8 cellular contexts compared by ENCODE assay signal in genomic region chr1:153697873-153698647, GRCh38. TPM values are rescaled to one million over a fixed set of nuclear protein-coding genes. Genes with fewer than 3 reads are reported as not detected.
A peak's percentile ranks its signal among the peaks of the same experiment; 100 is the strongest.
DNase-seq lines count a peak whose midpoint lies in the region; ATAC-seq, FAIRE-seq and TF ChIP-seq lines count a peak whose summit lies in the region.

No MANE protein-coding gene starts in this region.

- H3K36me3 ChIP-seq in ectodermal cell (ENCODE audit: control insufficient read depth, insufficient read depth, low read length) (no peaks in the 10 kb centered on the region), lung (ENCODE audit: control insufficient read depth in 2 of 2, insufficient read depth in 2 of 2, low read length in 2 of 2) (peaks cover 0 to 7% of the 10 kb centered on the region in 2 donors)

- no peak overlapping the region for H3K4me3 ChIP-seq in ectodermal cell (ENCODE audit: insufficient read depth, low read depth, low read length)
- no peak overlapping the region for H3K4me3 ChIP-seq in lung

- 25 to 33% methylated on average over 25 to 26 of the region's 26 CpGs for WGBS in ectodermal cell, 2 experiments
- WGBS in lung, 2 donors: 11 to 32% methylated on average over 26 of the region's 26 CpGs

- DNase-seq in NCI-H1436 (lab: John Stamatoyannopoulos, UW) (peak; percentile 72), lung (ENCODE audit: low spot score) (peak; percentile 56), H54 (ENCODE audit: insufficient read length, low spot score) (no peak), NAMALWA (ENCODE audit: low spot score) (no peak), A172 (ENCODE audit: low spot score) (no peak)
- no peak for DNase-seq in stimulated activated naive CD8-positive, alpha-beta T cell treated with anti-CD3 and anti-CD28 coated beads, Interleukin-15, amount 100 ng/mL, for 72 hours

- peak overlapping the region; percentile 41 for H3K27ac ChIP-seq in ectodermal cell (ENCODE audit: insufficient read depth, low read depth, low read length, poor library complexity, severe bottlenecking)
- peak overlapping the region; percentile 79 to 84 for H3K27ac ChIP-seq in lung (ENCODE audit: low read depth in 1 of 2, low read length in 1 of 2)

- H3K4me1 ChIP-seq in ectodermal cell (ENCODE audit: control insufficient read depth, insufficient read depth, low read length): peaks cover 8% of the 10 kb centered on the region
- peaks cover 0 to 11% of the 10 kb centered on the region in 2 donors for H3K4me1 ChIP-seq in lung (ENCODE audit: control insufficient read depth in 2 of 2, insufficient read depth in 2 of 2, low read length in 2 of 2)

- no peak for TF ChIP-seq CTCF in lung (IDR thresholded peaks at IDR 0.05; ENCODE audit: control extremely low read depth, extremely low read depth)

- FAIRE-seq in H54 (lab: Jason Lieb, UNC): no peak

- H3K27me3 ChIP-seq in ectodermal cell (ENCODE audit: control insufficient read depth, insufficient read depth, low read length, poor library complexity, severe bottlenecking) (no peaks in the 10 kb centered on the region), lung (ENCODE audit: control insufficient read depth, insufficient read depth) (no peaks in the 10 kb centered on the region)

- no peaks in the 10 kb centered on the region for H3K9me3 Mint-ChIP-seq in stimulated activated naive CD8-positive, alpha-beta T cell treated with anti-CD3 and anti-CD28 coated beads, Interleukin-15, amount 100 ng/mL, for 72 hours

- no peaks in the 10 kb centered on the region for H3K4me1 Mint-ChIP-seq in stimulated activated naive CD8-positive, alpha-beta T cell treated with anti-CD3 and anti-CD28 coated beads, Interleukin-15, amount 100 ng/mL, for 72 hours

- peaks cover 12% of the 10 kb centered on the region for H3K27me3 Mint-ChIP-seq in stimulated activated naive CD8-positive, alpha-beta T cell treated with anti-CD3 and anti-CD28 coated beads, Interleukin-15, amount 100 ng/mL, for 72 hours

- peak; percentile 70 for ATAC-seq in lung (ENCODE audit: insufficient read depth, low FRiP score)
- ATAC-seq in stimulated activated naive CD8-positive, alpha-beta T cell treated with anti-CD3 and anti-CD28 coated beads, Interleukin-15, amount 100 ng/mL, for 72 hours: no peak
- no peak for ATAC-seq in GM21528 (IDR thresholded peaks at IDR 0.05; ENCODE audit: low FRiP score, unreplicated experiment)

- H3K9me3 ChIP-seq in ectodermal cell (ENCODE audit: control insufficient read depth, low read length): no peaks in the 10 kb centered on the region
- H3K9me3 ChIP-seq in lung (ENCODE audit: control insufficient read depth in 2 of 2, insufficient read depth in 1 of 2, low read length in 1 of 2): no peaks in the 10 kb centered on the region

- peak overlapping the region; percentile 2 to 83 for H3K27ac Mint-ChIP-seq in stimulated activated naive CD8-positive, alpha-beta T cell treated with anti-CD3 and anti-CD28 coated beads, Interleukin-15, amount 100 ng/mL, for 72 hours

- no peak for TF ChIP-seq POLR2A in H54 (IDR thresholded peaks at IDR 0.05; ENCODE audit: low read depth, low read length)

- H3K4me3 Mint-ChIP-seq in stimulated activated naive CD8-positive, alpha-beta T cell treated with anti-CD3 and anti-CD28 coated beads, Interleukin-15, amount 100 ng/mL, for 72 hours: peak overlapping the region in 1 of 2 donors; percentile 27

RNA-seq across cellular contexts. Expression of gene NPR1, which starts 19.6 kb away (rescaled TPM):
- polyA plus RNA-seq in ectodermal cell (2013, experiment 1 of 4): 0.63 TPM
- 0.43 TPM for polyA plus RNA-seq in ectodermal cell (2013, experiment 2 of 4)
- polyA plus RNA-seq in ectodermal cell (2013, experiment 3 of 4): 0.37 TPM
- polyA plus RNA-seq in ectodermal cell (2013, experiment 4 of 4): 0.24 TPM
- 10 to 100 TPM; 16.7 to 98.9 TPM for total RNA-seq in lung
- 10 to 100 TPM; 35.9 to 57.7 TPM for polyA plus RNA-seq in lung
- 0.16 and 1.4 TPM in 2 replicates for total RNA-seq in A172 (2014; rRNA removed; shearing (Covaris generic))

RNA-seq across cellular contexts. Expression of gene ILF2, which starts 27.3 kb away (rescaled TPM):
- polyA plus RNA-seq in ectodermal cell (2013, experiment 1 of 4): 464 TPM
- polyA plus RNA-seq in ectodermal cell (2013, experiment 2 of 4): 424 TPM
- polyA plus RNA-seq in ectodermal cell (2013, experiment 3 of 4): 375 TPM
- polyA plus RNA-seq in ectodermal cell (2013, experiment 4 of 4): 419 TPM
- total RNA-seq in lung: 100 to 1,000 TPM; 101 to 121 TPM
- 100 to 1,000 TPM in 1 of 2 donors, 10 to 100 TPM in 1; 46.7 to 133 TPM for polyA plus RNA-seq in lung
- 578 and 601 TPM in 2 replicates for total RNA-seq in A172 (2014; rRNA removed; shearing (Covaris generic))

RNA-seq across cellular contexts. Expression of gene INTS3, which starts 29.8 kb away (rescaled TPM):
- 82.7 TPM for polyA plus RNA-seq in ectodermal cell (2013, experiment 1 of 4)
- 82.9 TPM for polyA plus RNA-seq in ectodermal cell (2013, experiment 2 of 4)
- polyA plus RNA-seq in ectodermal cell (2013, experiment 3 of 4): 67.3 TPM
- 75.3 TPM for polyA plus RNA-seq in ectodermal cell (2013, experiment 4 of 4)
- 10 to 100 TPM; 63.5 to 70.4 TPM for total RNA-seq in lung
- polyA plus RNA-seq in lung: 10 to 100 TPM; 31.3 to 38.6 TPM
- 43.6 and 44.7 TPM in 2 replicates for total RNA-seq in A172 (2014; rRNA removed; shearing (Covaris generic))

RNA-seq across cellular contexts. Expression of gene SNAPIN, which starts 39.6 kb away (rescaled TPM):
- polyA plus RNA-seq in ectodermal cell (2013, experiment 1 of 4): 35.0 TPM
- 39.7 TPM for polyA plus RNA-seq in ectodermal cell (2013, experiment 2 of 4)
- polyA plus RNA-seq in ectodermal cell (2013, experiment 3 of 4): 43.8 TPM
- 44.1 TPM for polyA plus RNA-seq in ectodermal cell (2013, experiment 4 of 4)
- 10 to 100 TPM; 29.7 to 37.4 TPM for total RNA-seq in lung
- polyA plus RNA-seq in lung: 10 to 100 TPM; 26.3 to 38.1 TPM
- total RNA-seq in A172 (2014; rRNA removed; shearing (Covaris generic)): 150 and 158 TPM in 2 replicates

Comparison
In these comparisons a context has a peak if more than half of its experiments do, and no peak if none do; other contexts are left out.
1. DNase-seq: peak in NCI-H1436 (single experiment) and lung (single experiment); none in stimulated activated naive CD8-positive, alpha-beta T cell treated with anti-CD3 and anti-CD28 coated beads, Interleukin-15, amount 100 ng/mL, for 72 hours (0 of 2), H54 (single experiment), NAMALWA (single experiment) and A172 (single experiment).